In the genomic region with DNA sequence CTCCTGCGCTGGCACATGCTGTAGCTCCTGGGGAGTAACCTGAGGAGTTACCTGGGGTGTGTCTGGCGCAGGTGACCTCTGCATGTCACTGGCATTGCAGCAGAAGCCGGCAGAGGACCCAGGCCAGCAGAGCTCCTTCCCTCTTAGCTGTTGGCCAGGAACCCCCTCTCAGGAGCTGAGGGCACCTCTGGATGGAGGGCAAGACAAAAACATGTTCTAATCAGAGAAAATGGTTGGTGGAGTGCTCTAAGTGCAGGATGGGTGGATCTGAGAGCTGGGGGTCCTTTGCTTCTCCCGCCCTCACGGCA, we compare ENCODE assay signal across 16 cellular contexts. TPM values are rescaled to one million over a fixed set of nuclear protein-coding genes. Genes with fewer than 3 reads are reported as not detected.
DNase-seq lines count a peak whose midpoint lies in the region; TF ChIP-seq lines count a peak whose summit lies in the region.
"Had no signal": no experiment of that assay in that cellular context is flagged by ENCODE, and none has a peak within 500 bp of the region (broad histone marks: within the 10 kb centered on the region; RNA-seq: fewer than 3 reads in every experiment).

No MANE protein-coding gene starts in this region.

- no peak overlapping the region for H3T11ph ChIP-seq in H9 (ENCODE audit: low read length)

- H2BK5ac ChIP-seq in H9 (ENCODE audit: insufficient read length, low read length) (no peak overlapping the region), neuronal stem cell (ENCODE audit: low read length) (peak overlapping the region; percentile 5)

- H2BK15ac ChIP-seq in H9 (ENCODE audit: low read depth, low read length) (no peak overlapping the region), neuronal stem cell (ENCODE audit: low read length) (peak overlapping the region; percentile 35)

- H3K14ac ChIP-seq in H9 (ENCODE audit: insufficient read depth, low read length): no peak overlapping the region
- no peak overlapping the region for H3K14ac ChIP-seq in neuronal stem cell (ENCODE audit: low read length)

- H4K20me1 ChIP-seq in H9 (ENCODE audit: control insufficient read depth, insufficient read depth, insufficient read length): no peaks in the 10 kb centered on the region
- no peaks in the 10 kb centered on the region for H4K20me1 ChIP-seq in SK-N-SH (ENCODE audit: insufficient read depth)

- no peaks in the 10 kb centered on the region for H3K79me1 ChIP-seq in H9 (ENCODE audit: insufficient read depth, low read depth, low read length, poor library complexity, severe bottlenecking)
- no peaks in the 10 kb centered on the region for H3K79me1 ChIP-seq in neuronal stem cell (ENCODE audit: low read depth, low read length)

- H4K8ac ChIP-seq in H9 (replicated peaks; ENCODE audit: insufficient read length, low read depth, low read length): no peak overlapping the region
- no peak overlapping the region for H4K8ac ChIP-seq in neuronal stem cell (ENCODE audit: low read depth, low read length)

- no peak for TF ChIP-seq CTCF in H9 (conservative IDR thresholded peaks at IDR 0.05)
- TF ChIP-seq CTCF in endodermal cell (conservative IDR thresholded peaks at IDR 0.05): no peak
- no peak for TF ChIP-seq CTCF in SK-N-SH (IDR thresholded peaks at IDR 0.05)
- no peak for TF ChIP-seq CTCF in suprapubic skin (IDR thresholded peaks at IDR 0.05)

- no peak for TF ChIP-seq POLR2A in suprapubic skin (IDR thresholded peaks at IDR 0.05)

- H3K9me3 ChIP-seq in H9 (ENCODE audit: control insufficient read depth, low read depth, low read length) (no peaks in the 10 kb centered on the region), endodermal cell (ENCODE audit: control insufficient read depth, low read length) (peaks cover 8% of the 10 kb centered on the region), neuronal stem cell (replicated peaks in 1 of 2; ENCODE audit: control insufficient read depth in 2 of 2, insufficient read depth in 1 of 2, low read depth in 1 of 2, low read length in 2 of 2) (no peaks in the 10 kb centered on the region), SK-N-SH (no peaks in the 10 kb centered on the region; the same call in 1 of the 2 replicates), suprapubic skin (peaks cover 5% of the 10 kb centered on the region)
- H3K9me3 ChIP-seq: BE2C had no signal

- H3K36me3 ChIP-seq in H7 (replicated peaks; ENCODE audit: control insufficient read depth, insufficient read depth, low read length) (no peaks in the 10 kb centered on the region), endodermal cell (ENCODE audit: control insufficient read depth, insufficient read depth, low read length) (no peaks in the 10 kb centered on the region), neuronal stem cell (replicated peaks in 1 of 2; ENCODE audit: control insufficient read depth in 2 of 2, insufficient read depth in 2 of 2, low read length in 2 of 2) (no peaks in the 10 kb centered on the region), SK-N-SH (replicated peaks in 1 of 2; ENCODE audit: control insufficient read depth in 1 of 2, insufficient read depth in 2 of 2, low read length in 1 of 2) (no peaks in the 10 kb centered on the region), suprapubic skin (no peaks in the 10 kb centered on the region)
- H3K36me3 ChIP-seq: BE2C had no signal

- no peaks in the 10 kb centered on the region for H3K79me2 ChIP-seq in H9 (ENCODE audit: insufficient read depth, low read length)
- no peaks in the 10 kb centered on the region for H3K79me2 ChIP-seq in SK-N-SH (ENCODE audit: insufficient read depth)

- H3K4me2 ChIP-seq in H9 (ENCODE audit: insufficient read depth, insufficient read length, low read length): no peak overlapping the region
- H3K4me2 ChIP-seq in neuronal stem cell (ENCODE audit: insufficient read depth, low read length, poor library complexity, severe bottlenecking): no peak overlapping the region
- no peak overlapping the region for H3K4me2 ChIP-seq in SK-N-SH

- CTCF ChIA-PET in SK-N-SH (lab: Yijun Ruan, JAX): interaction anchor here (0.6 to 1.7 kb wide), 4 partner anchors 9 to 961 kb away, joined by 3 to 4 read pairs (median 4); no protein-coding TSS in a partner anchor

- H3K9me2 ChIP-seq in SK-N-SH: no peaks in the 10 kb centered on the region

- H3K27me3 ChIP-seq in H7 (ENCODE audit: control insufficient read depth, insufficient read depth, low read length) (no peaks in the 10 kb centered on the region), H9 (ENCODE audit: insufficient read depth, low read length) (no peaks in the 10 kb centered on the region; the same call in 1 of the 2 replicates), endodermal cell (ENCODE audit: control insufficient read depth, insufficient read depth, low read length, poor library complexity, severe bottlenecking) (no peaks in the 10 kb centered on the region), neuronal stem cell (ENCODE audit: control insufficient read depth in 3 of 3, insufficient read depth in 3 of 3, low read depth in 1 of 3, low read length in 3 of 3) (no peaks in the 10 kb centered on the region), SK-N-SH (ENCODE audit: insufficient read depth) (no peaks in the 10 kb centered on the region), suprapubic skin (peaks cover 18% of the 10 kb centered on the region)
- H3K27me3 ChIP-seq: BE2C had no signal

- no peak for TF ChIP-seq RAD21 in SK-N-SH (IDR thresholded peaks at IDR 0.05; ENCODE audit: low read length)

- no peak overlapping the region for H3K4me3 Mint-ChIP-seq in H9
- no peak overlapping the region for H3K4me3 Mint-ChIP-seq in endodermal cell
- H3K4me3 Mint-ChIP-seq in activated T-cell treated with anti-CD3 and anti-CD28 coated beads, Interleukin-2, amount 50 U/mL, for 24 hours: no peak overlapping the region
- H3K4me3 Mint-ChIP-seq: CD4-positive, CD25-positive, alpha-beta regulatory T cell; CD8-positive, alpha-beta memory T cell had no signal

- no peak for TF ChIP-seq EP300 in SK-N-SH (IDR thresholded peaks at IDR 0.05; ENCODE audit: borderline replicate concordance in 1 of 2, low read depth in 1 of 2, low read length in 1 of 2)
- no peak for TF ChIP-seq EP300 in suprapubic skin (IDR thresholded peaks at IDR 0.05)

- H2BK120ac ChIP-seq in H9 (ENCODE audit: low read depth, low read length, poor library complexity, severe bottlenecking): no peak overlapping the region
- no peak overlapping the region for H2BK120ac ChIP-seq in neuronal stem cell (ENCODE audit: low read depth, low read length)

- H3K27ac Mint-ChIP-seq in H9: peak overlapping the region in 2 of 3 experiments; percentile 6 to 28; a peak in 1 of 7 replicates
- H3K27ac Mint-ChIP-seq in endodermal cell: no peak overlapping the region
- no peak overlapping the region for H3K27ac Mint-ChIP-seq in activated T-cell treated with anti-CD3 and anti-CD28 coated beads, Interleukin-2, amount 50 U/mL, for 24 hours
- H3K27ac Mint-ChIP-seq: CD4-positive, CD25-positive, alpha-beta regulatory T cell; CD8-positive, alpha-beta memory T cell had no signal

- H4K5ac ChIP-seq in H9 (ENCODE audit: insufficient read length, low read depth, low read length): no peak overlapping the region

- H3K23me2 ChIP-seq in H9 (ENCODE audit: insufficient read length, low read depth, low read length, poor library complexity, severe bottlenecking): no peaks in the 10 kb centered on the region

- H3K9ac ChIP-seq in H9 (ENCODE audit: extremely low read depth, insufficient read length, low read length): no peak overlapping the region
- no peak overlapping the region for H3K9ac ChIP-seq in endodermal cell (ENCODE audit: extremely low read depth, low read length, poor library complexity, severe bottlenecking)
- no peak overlapping the region for H3K9ac ChIP-seq in neuronal stem cell (ENCODE audit: low read depth, low read length, poor library complexity)
- H3K9ac ChIP-seq in SK-N-SH: no peak overlapping the region
- H3K9ac ChIP-seq: GM23248 had no signal

- H2AFZ ChIP-seq in H9 (ENCODE audit: low read length) (no peak overlapping the region), neuronal stem cell (ENCODE audit: low read length) (no peak overlapping the region), SK-N-SH (ENCODE audit: low read depth) (no peak overlapping the region)
- H2AFZ ChIP-seq: GM23248 had no signal

- WGBS in H9 (ENCODE audit: extremely low coverage, insufficient read length, low lambda C conversion rate): no CpG with 5 or more reads among the region's 5 CpGs
- 96 to 100% methylated on average over 1 to 5 of the region's 5 CpGs for WGBS in endodermal cell (ENCODE audit: insufficient coverage in 1 of 2, insufficient read length in 1 of 2), 2 experiments
- WGBS in neuronal stem cell (ENCODE audit: extremely low coverage in 2 of 2, insufficient read length in 2 of 2, insufficient replicate concordance in 1 of 2), 2 donors: no CpG with 5 or more reads among the region's 5 CpGs
- WGBS in SK-N-SH (ENCODE audit: low lambda C conversion rate): 10% methylated on average over 5 of the region's 5 CpGs
- 80% methylated on average over 4 of the region's 5 CpGs for WGBS in suprapubic skin

- H2AK5ac ChIP-seq in H9 (ENCODE audit: insufficient read length, low read length): no peak overlapping the region
- peak overlapping the region; percentile 71 for H2AK5ac ChIP-seq in neuronal stem cell (ENCODE audit: low read depth, low read length)

- H3K36me3 Mint-ChIP-seq in H9 (ENCODE audit: insufficient read depth in 1 of 3, low read depth in 3 of 3): peaks cover 0 to 22% (median 14%) of the 10 kb centered on the region in 3 experiments; a peak in 5 of 7 replicates
- no peaks in the 10 kb centered on the region for H3K36me3 Mint-ChIP-seq in endodermal cell (ENCODE audit: low read depth)
- no peaks in the 10 kb centered on the region for H3K36me3 Mint-ChIP-seq in activated T-cell treated with anti-CD3 and anti-CD28 coated beads, Interleukin-2, amount 50 U/mL, for 24 hours (ENCODE audit: low read depth)
- H3K36me3 Mint-ChIP-seq: CD4-positive, CD25-positive, alpha-beta regulatory T cell had no signal

- H3K23ac ChIP-seq in H9 (ENCODE audit: insufficient read length, low read depth, low read length): no peak overlapping the region
- H3K23ac ChIP-seq in neuronal stem cell (ENCODE audit: low read depth, low read length, poor library complexity): no peak overlapping the region

- no peak overlapping the region for H3K4me3 ChIP-seq in H7 (ENCODE audit: insufficient read depth, low read depth, low read length)
- no peak overlapping the region for H3K4me3 ChIP-seq in endodermal cell (ENCODE audit: low read length)
- H3K4me3 ChIP-seq in neuronal stem cell (ENCODE audit: low read length in 2 of 2): no peak overlapping the region
- H3K4me3 ChIP-seq in SK-N-SH (ENCODE audit: low read depth in 2 of 2, low read length in 1 of 2): no peak overlapping the region
- H3K4me3 ChIP-seq in suprapubic skin: no peak overlapping the region
- H3K4me3 ChIP-seq: GM23248 had no signal

- H3K4me1 Mint-ChIP-seq in H9: peaks cover 28 to 31% of the 10 kb centered on the region in 2 experiments
- H3K4me1 Mint-ChIP-seq in endodermal cell: peaks cover 16% of the 10 kb centered on the region
- H3K4me1 Mint-ChIP-seq in activated T-cell treated with anti-CD3 and anti-CD28 coated beads, Interleukin-2, amount 50 U/mL, for 24 hours (ENCODE audit: low read depth): peaks cover 5% of the 10 kb centered on the region
- H3K4me1 Mint-ChIP-seq: CD4-positive, CD25-positive, alpha-beta regulatory T cell had no signal

- H3K9me3 Mint-ChIP-seq in H9 (peaks cover 12 to 18% of the 10 kb centered on the region in 2 experiments), endodermal cell (peaks cover 9% of the 10 kb centered on the region)
- H3K9me3 Mint-ChIP-seq in activated T-cell treated with anti-CD3 and anti-CD28 coated beads, Interleukin-2, amount 50 U/mL, for 24 hours: no peaks in the 10 kb centered on the region

- H3K27ac ChIP-seq in H9 (ENCODE audit: insufficient read length, low read depth, low read length) (no peak overlapping the region), endodermal cell (ENCODE audit: low read depth, low read length) (no peak overlapping the region), neuronal stem cell (replicated peaks; ENCODE audit: low read length) (no peak overlapping the region), SK-N-SH (ENCODE audit: low read depth in 2 of 2, low read length in 1 of 2) (no peak overlapping the region), suprapubic skin (no peak overlapping the region)
- H3K27ac ChIP-seq: GM23248, HL-60 had no signal

- peaks cover 12% of the 10 kb centered on the region for H3K27me3 Mint-ChIP-seq in H9 (ENCODE audit: low read depth)
- H3K27me3 Mint-ChIP-seq in endodermal cell (ENCODE audit: insufficient read depth): no peaks in the 10 kb centered on the region
- peaks cover 4% of the 10 kb centered on the region for H3K27me3 Mint-ChIP-seq in activated T-cell treated with anti-CD3 and anti-CD28 coated beads, Interleukin-2, amount 50 U/mL, for 24 hours

- H3K4me1 ChIP-seq in H9 (ENCODE audit: insufficient read depth, low read length): peaks cover 7% of the 10 kb centered on the region
- no peaks in the 10 kb centered on the region for H3K4me1 ChIP-seq in endodermal cell (ENCODE audit: control insufficient read depth, insufficient read depth, low read length)
- peaks cover 0 to 3% of the 10 kb centered on the region in 2 donors for H3K4me1 ChIP-seq in neuronal stem cell (ENCODE audit: control insufficient read depth in 2 of 2, insufficient read depth in 1 of 2, low read depth in 1 of 2, low read length in 2 of 2)
- H3K4me1 ChIP-seq in SK-N-SH (ENCODE audit: control insufficient read depth in 1 of 2, insufficient read depth in 2 of 2, low read depth in 1 of 2, low read length in 1 of 2): no peaks in the 10 kb centered on the region; a peak in 1 of 4 replicates
- H3K4me1 ChIP-seq in suprapubic skin: no peaks in the 10 kb centered on the region
- H3K4me1 ChIP-seq: BE2C had no signal

- H3F3A ChIP-seq in SK-N-SH (replicated peaks; ENCODE audit: insufficient read depth): no peaks in the 10 kb centered on the region

- DNase-seq in H7 (peak; percentile 22), H9 (peak; percentile 23), endodermal cell (peak; percentile 46), neuronal stem cell (ENCODE audit: low spot score) (no peak), SK-N-SH (no peak), suprapubic skin (ENCODE audit: low spot score in 2 of 2) (no peak)
- DNase-seq in activated T-cell treated with anti-CD3 and anti-CD28 coated beads, Interleukin-2, amount 50 U/mL, for 24 hours: no peak
- DNase-seq: ACHN; BE2C; C1 segment of cervical spinal cord; CD4-positive, CD25-positive, alpha-beta regulatory T cell; CD8-positive, alpha-beta memory T cell; COR-L47; GM23248 had no signal

- H3K56ac ChIP-seq in H9 (ENCODE audit: insufficient read length, low read depth, low read length): no peak overlapping the region

- no peak overlapping the region for H2BK20ac ChIP-seq in H9 (ENCODE audit: low read depth, low read length, poor library complexity, severe bottlenecking)

- no peak overlapping the region for H4K91ac ChIP-seq in H9 (ENCODE audit: insufficient read length, low read depth, low read length)
- H4K91ac ChIP-seq in neuronal stem cell (ENCODE audit: low read depth, low read length, poor library complexity): no peak overlapping the region

- H3K4ac ChIP-seq in H9 (ENCODE audit: low read depth, low read length) (no peak overlapping the region), neuronal stem cell (ENCODE audit: low read length) (no peak overlapping the region)

- H3K18ac ChIP-seq in H9 (ENCODE audit: insufficient read length, low read depth, low read length): no peak overlapping the region
- H3K18ac ChIP-seq in neuronal stem cell (ENCODE audit: low read length): no peak overlapping the region

- H2BK12ac ChIP-seq in H9 (ENCODE audit: insufficient read length, low read depth, low read length) (no peak overlapping the region), neuronal stem cell (ENCODE audit: low read length) (no peak overlapping the region)

- POLR2A ChIA-PET in SK-N-SH (lab: Yijun Ruan, JAX): no interaction called here

RNA-seq across cellular contexts. Expression of a gene that starts 44.9 kb away (rescaled TPM):
- 1.5 and 2.1 TPM in 2 replicates for total RNA-seq in H7 (2014; rRNA removed; shearing (Covaris generic))
- total RNA-seq in H9 (2021) (12.7 and 13.2 TPM in 2 replicates), endodermal cell (10 to 100 TPM in 1 of 2 donors, 1 to 10 TPM in 1; 4.1 to 11.9 TPM), suprapubic skin (1 to 10 TPM in 3 of 4 donors, under 1 TPM in 1; 0.99 to 3.9 (median 2.3) TPM)
- polyA plus RNA-seq in endodermal cell (2013, experiment 1 of 2): 1.9 TPM
- polyA plus RNA-seq in endodermal cell (2013, experiment 2 of 2): 1.2 TPM
- 2.0 TPM for polyA plus RNA-seq in neuronal stem cell (2013, experiment 1 of 2)
- 1.6 TPM for polyA plus RNA-seq in neuronal stem cell (2013, experiment 2 of 2)
- not detected in 2 replicates for polyA plus RNA-seq in SK-N-SH (2012; rRNA removed)
- polyA plus RNA-seq in SK-N-SH (2012; cell fraction: cytosol; rRNA removed): not detected in 2 replicates
- not detected in 2 replicates for polyA plus RNA-seq in SK-N-SH (2012; cell fraction: nucleus; rRNA removed)
- total RNA-seq: GM23248, HT1080 had no signal
- polyA plus RNA-seq: CD4-positive, CD25-positive, alpha-beta regulatory T cell; GM23248 had no signal

Comparison
In these comparisons a context has a peak if more than half of its experiments do, and no peak if none do; other contexts are left out.
1. DNase-seq: peak in H7 (single experiment), H9 (single experiment) and endodermal cell (single experiment); none in neuronal stem cell (single experiment), SK-N-SH (single experiment), suprapubic skin (0 of 2) and activated T-cell treated with anti-CD3 and anti-CD28 coated beads, Interleukin-2, amount 50 U/mL, for 24 hours (single experiment).
2. H3K27ac Mint-ChIP-seq: peak in H9 (2 of 3); none in endodermal cell (single experiment) and activated T-cell treated with anti-CD3 and anti-CD28 coated beads, Interleukin-2, amount 50 U/mL, for 24 hours (single experiment).